Comparison of ENCODE assay signal across 8 cellular contexts in genomic region chr5:181160144-181160754, GRCh38. TPM values are rescaled to one million over a fixed set of nuclear protein-coding genes. Genes with fewer than 3 reads are reported as not detected.
A peak's percentile ranks its signal among the peaks of the same experiment; 100 is the strongest.
DNase-seq lines count a peak whose midpoint lies in the region; ATAC-seq and TF ChIP-seq lines count a peak whose summit lies in the region.

No MANE protein-coding gene starts in this region.

- peaks cover 55% of the 10 kb centered on the region for H3K4me1 ChIP-seq in BLaER1

- peaks cover 9% of the 10 kb centered on the region for H3K4me1 Mint-ChIP-seq in mesothelial cell of epicardium

- H3K4me2 ChIP-seq in BLaER1, result peak overlapping the region; percentile 73

- H3K4me3 Mint-ChIP-seq in mesothelial cell of epicardium, result peak overlapping the region; percentile 52

- H3K9ac ChIP-seq in BLaER1, result peak overlapping the region; percentile 65

- TF ChIP-seq CTCF in mesothelial cell of epicardium (IDR thresholded peaks at IDR 0.05; ENCODE audit: unreplicated experiment), result no peak

- no peaks in the 10 kb centered on the region for H3K9me3 Mint-ChIP-seq in mesothelial cell of epicardium

- no peaks in the 10 kb centered on the region for H4K20me1 ChIP-seq in BLaER1

- H3K27ac Mint-ChIP-seq in mesothelial cell of epicardium, result peak overlapping the region; percentile 76

- H3K36me3 Mint-ChIP-seq in mesothelial cell of epicardium, result no peaks in the 10 kb centered on the region

- peak overlapping the region; percentile 58 for H3K4me3 ChIP-seq in BLaER1

- peaks cover 58% of the 10 kb centered on the region for H3K27me3 Mint-ChIP-seq in mesothelial cell of epicardium (ENCODE audit: low read depth)

- no peaks in the 10 kb centered on the region for H3K36me3 ChIP-seq in BLaER1
- no peaks in the 10 kb centered on the region for H3K36me3 ChIP-seq in KOPT-K1 (ENCODE audit: insufficient read depth, low read length)

- H3K9me3 ChIP-seq in BLaER1, result no peaks in the 10 kb centered on the region
- no peaks in the 10 kb centered on the region for H3K9me3 ChIP-seq in KOPT-K1 (ENCODE audit: insufficient read depth, low read length, poor library complexity, severe bottlenecking)

- H3K27me3 ChIP-seq in BLaER1, result no peaks in the 10 kb centered on the region

- DNase-seq in activated CD4-positive, alpha-beta T cell treated with anti-CD3 and anti-CD28 coated beads, Interleukin-2, amount 50 U/mL, for 1 hour, result peak; percentile 70
- DNase-seq in dermis blood vessel endothelial cell, result peak; percentile 41
- DNase-seq in mesothelial cell of epicardium (ENCODE audit: low spot score in 2 of 2, unreplicated experiment in 2 of 2), result no peak
- DNase-seq in stimulated activated CD8-positive, alpha-beta memory T cell treated with anti-CD3 and anti-CD28 coated beads, Interleukin-4, amount 100 ng/mL, for 48 hours, result peak; percentile 88

- H3K27ac ChIP-seq in BLaER1, result peak overlapping the region; percentile 76
- peak overlapping the region; percentile 52 for H3K27ac ChIP-seq in KOPT-K1 (ENCODE audit: low read depth, low read length, poor library complexity, severe bottlenecking)

- ATAC-seq in GM19455 (IDR thresholded peaks at IDR 0.05; ENCODE audit: unreplicated experiment), result peak; percentile 48
- ATAC-seq in GM19328 (IDR thresholded peaks at IDR 0.05; ENCODE audit: unreplicated experiment), result no peak

RNA-seq across cellular contexts. Expression of gene OR2V2, which starts 12.9 kb away (rescaled TPM):
- total RNA-seq in dermis blood vessel endothelial cell (not detected in 2 replicates), mesothelial cell of epicardium (not detected in 3 replicates)

RNA-seq across cellular contexts. Expression of gene OR2V1, which starts 29.3 kb away (rescaled TPM):
- total RNA-seq in dermis blood vessel endothelial cell (not detected in 2 replicates), mesothelial cell of epicardium (not detected in 3 replicates)

RNA-seq across cellular contexts. Expression of gene TRIM7, which starts 44.7 kb away (rescaled TPM):
- total RNA-seq in dermis blood vessel endothelial cell (2.7 and 5.2 TPM in 2 replicates), mesothelial cell of epicardium (0.57 to 0.72 TPM (median 0.62 TPM) in 3 replicates)

Comparison
In these comparisons a context has a peak if more than half of its experiments do, and no peak if none do; other contexts are left out.
1. DNase-seq: peak in activated CD4-positive, alpha-beta T cell treated with anti-CD3 and anti-CD28 coated beads, Interleukin-2, amount 50 U/mL, for 1 hour (single experiment), dermis blood vessel endothelial cell (single experiment) and stimulated activated CD8-positive, alpha-beta memory T cell treated with anti-CD3 and anti-CD28 coated beads, Interleukin-4, amount 100 ng/mL, for 48 hours (single experiment); none in mesothelial cell of epicardium (0 of 2).